ENCODE assay signal across 26 cellular contexts in the genomic region with DNA sequence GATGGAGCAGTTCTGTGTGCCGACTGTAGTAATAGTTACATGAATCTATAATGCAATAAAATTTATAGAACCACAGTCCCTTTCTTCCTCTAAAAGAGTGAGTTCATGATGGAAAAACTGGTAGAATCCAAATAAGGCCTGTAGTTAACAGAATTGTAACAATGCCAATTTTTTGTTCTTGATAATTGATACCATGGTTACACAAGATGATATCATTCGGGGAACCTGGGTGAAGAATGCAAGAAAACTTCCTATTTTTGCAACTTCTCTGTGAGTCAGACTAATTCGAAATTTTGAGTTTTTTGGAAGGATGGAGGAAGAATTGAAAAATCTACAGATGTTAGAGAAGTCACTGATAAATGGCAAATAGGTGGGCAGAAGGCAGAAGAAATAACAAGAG.
A peak's percentile ranks its signal among the peaks of the same experiment; 100 is the strongest.
DNase-seq lines count a peak whose midpoint lies in the region; ATAC-seq, FAIRE-seq and TF ChIP-seq lines count a peak whose summit lies in the region.
"Had no signal": no experiment of that assay in that cellular context is flagged by ENCODE, and none has a peak within 500 bp of the region (broad histone marks: within the 10 kb centered on the region; RNA-seq: fewer than 3 reads in every experiment).

No MANE protein-coding gene starts in this region.

- H3K9me3 ChIP-seq in endothelial cell of umbilical vein (replicated peaks; ENCODE audit: control insufficient read depth, insufficient read depth, low read length) = no peaks in the 10 kb centered on the region
- peaks cover 5% of the 10 kb centered on the region for H3K9me3 ChIP-seq in neural progenitor cell (ENCODE audit: low read depth)

- TF ChIP-seq CTCF in endothelial cell of umbilical vein (IDR thresholded peaks at IDR 0.05; ENCODE audit: extremely low read depth in 1 of 2, insufficient read depth in 1 of 2, low read depth in 1 of 2, low read length in 2 of 2) (no peak), neural progenitor cell (IDR thresholded peaks at IDR 0.05) (no peak)

- no peaks in the 10 kb centered on the region for H3K79me2 ChIP-seq in endothelial cell of umbilical vein (ENCODE audit: control insufficient read depth, insufficient read depth, low read length)
- no peaks in the 10 kb centered on the region for H3K79me2 ChIP-seq in neural progenitor cell (ENCODE audit: low read depth)

- H3K27me3 ChIP-seq in endothelial cell of umbilical vein (ENCODE audit: control insufficient read depth in 2 of 2, insufficient read depth in 2 of 2, low read length in 2 of 2) (no peaks in the 10 kb centered on the region), neural progenitor cell (no peaks in the 10 kb centered on the region)
- H3K27me3 ChIP-seq: cardiac muscle cell, tibial artery had no signal

- H4K20me1 ChIP-seq in endothelial cell of umbilical vein (replicated peaks; ENCODE audit: control insufficient read depth, extremely low read depth, insufficient read depth, low read length) (no peaks in the 10 kb centered on the region), neural progenitor cell (ENCODE audit: low read depth) (no peaks in the 10 kb centered on the region)

- H2AFZ ChIP-seq in endothelial cell of umbilical vein (ENCODE audit: low read depth, low read length) (no peak overlapping the region), neural progenitor cell (replicated peaks) (no peak overlapping the region)

- H3K4me1 ChIP-seq in endothelial cell of umbilical vein (ENCODE audit: control insufficient read depth, extremely low read depth, insufficient read depth, low read length) = peaks cover 6% of the 10 kb centered on the region
- H3K4me1 ChIP-seq in neural progenitor cell = no peaks in the 10 kb centered on the region
- H3K4me1 ChIP-seq: tibial artery had no signal

- H3K9me3 Mint-ChIP-seq in neural progenitor cell = peaks cover 17% of the 10 kb centered on the region

- dilution Hi-C loops in endothelial cell of umbilical vein (cut with MboI; ENCODE audit: extremely low pct_ligation_motif_present, low sequenced_read_pairs) = no loop called here

- BruUV-seq in endothelial cell of umbilical vein (replicated peaks; lab: Mats Ljungman, UMichigan) = no TSS peak

- no peaks in the 10 kb centered on the region for H3K9me1 ChIP-seq in endothelial cell of umbilical vein (replicated peaks; ENCODE audit: control insufficient read depth, extremely low read depth, insufficient read depth, low read length)

- ATAC-seq in Right ventricle myocardium inferior = no peak
- ATAC-seq in GM18909 (IDR thresholded peaks at IDR 0.05; ENCODE audit: poor library complexity, unreplicated experiment) = no peak
- no peak for ATAC-seq in HG03159 (IDR thresholded peaks at IDR 0.05; ENCODE audit: unreplicated experiment)
- ATAC-seq: activated naive CD8-positive, alpha-beta T cell treated with anti-CD3 and anti-CD28 coated beads, Interleukin-2, amount 50 U/mL, for 24 hours; HCT116; natural killer cell treated with Interleukin-12 subunit alpha and Interleukin-12 subunit beta and Interleukin-15 and Interleukin-18, amount 100 ng/mL, for 72 hours had no signal

- H3K9ac ChIP-seq in endothelial cell of umbilical vein (replicated peaks; ENCODE audit: extremely low read depth, insufficient read depth, low read length) (no peak overlapping the region), neural progenitor cell (no peak overlapping the region)

- H3K27me3 Mint-ChIP-seq in neural progenitor cell (ENCODE audit: insufficient read depth, low read depth) = no peaks in the 10 kb centered on the region
- H3K27me3 Mint-ChIP-seq: activated naive CD8-positive, alpha-beta T cell treated with anti-CD3 and anti-CD28 coated beads, Interleukin-2, amount 50 U/mL, for 24 hours; dendritic cell treated with granulocyte-macrophage colony-stimulating factor and Interleukin-4, amounts not matched to agents 40 ng/mL and 50 ng/mL, for 4 days; natural killer cell treated with Interleukin-12 subunit alpha and Interleukin-12 subunit beta and Interleukin-15 and Interleukin-18, amount 100 ng/mL, for 72 hours had no signal

- CTCF ChIA-PET in endothelial cell of umbilical vein (lab: Charles Lee) = no interaction called here

- FAIRE-seq in endothelial cell of umbilical vein (lab: Jason Lieb, UNC) = no peak

- H3K4me2 ChIP-seq in endothelial cell of umbilical vein (ENCODE audit: insufficient read depth, low read length) = no peak overlapping the region
- no peak overlapping the region for H3K4me2 ChIP-seq in neural progenitor cell

- H3K36me3 Mint-ChIP-seq in neural progenitor cell = peaks cover 9% of the 10 kb centered on the region

- H3K36me3 ChIP-seq in endothelial cell of umbilical vein (ENCODE audit: control insufficient read depth in 2 of 2, extremely low read depth in 1 of 2, insufficient read depth in 2 of 2, low read length in 2 of 2) = no peaks in the 10 kb centered on the region
- H3K36me3 ChIP-seq in neural progenitor cell = no peaks in the 10 kb centered on the region
- H3K36me3 ChIP-seq: cardiac muscle cell, tibial artery had no signal

- POLR2A ChIA-PET in endothelial cell of umbilical vein (lab: Charles Lee) = no interaction called here

- peak; percentile 28 for DNase-seq in ELR (ENCODE audit: low read depth)
- peak; percentile 15 for DNase-seq in OCI-M1 (lab: John Stamatoyannopoulos, UW)
- DNase-seq in endothelial cell of umbilical vein (ENCODE audit: low read depth, low spot score) = peak; percentile 31
- DNase-seq in pulmonary artery endothelial cell (ENCODE audit: low read depth, low spot score) = peak; percentile 26
- DNase-seq in Right ventricle myocardium inferior (ENCODE audit: missing footprints) = no peak
- DNase-seq in neural progenitor cell (ENCODE audit: low spot score) = no peak
- DNase-seq: activated CD4-positive, alpha-beta T cell treated with anti-CD3 and anti-CD28 coated beads, Interleukin-2, amount 50 U/mL, for 1 hour; activated CD8-positive, alpha-beta memory T cell treated with anti-CD3 and anti-CD28 coated beads, Interleukin-2, amount 50 U/mL, for 4 hours; activated naive CD8-positive, alpha-beta T cell treated with anti-CD3 and anti-CD28 coated beads, Interleukin-2, amount 50 U/mL, for 24 hours; DMS79; midbrain; NCI-H146; posterior cingulate gyrus; SHP77 treated with DMSO at 0.1 percent for 48 hours; stimulated activated CD4-positive, alpha-beta T cell treated with anti-CD3 and anti-CD28 coated beads, Interleukin-1b, Interleukin-23, amount 100 ng/mL, for 48 hours; stimulated activated naive CD4-positive, alpha-beta T cell; T-helper 1 cell; tibial artery had no signal

- H3K4me3 ChIP-seq in endothelial cell of umbilical vein (replicated peaks in 1 of 3; ENCODE audit: insufficient read depth in 1 of 3, low read depth in 1 of 3, low read length in 3 of 3) (no peak overlapping the region), neural progenitor cell (no peak overlapping the region)
- H3K4me3 ChIP-seq: cardiac muscle cell, tibial artery had no signal

- intact Hi-C loops in endothelial cell of umbilical vein (cut with micrococcal nuclease) (no loop called here), Right ventricle myocardium inferior (cut with DNase I) (no loop called here)

- H3K27ac Mint-ChIP-seq in neural progenitor cell = no peak overlapping the region
- H3K27ac Mint-ChIP-seq: activated naive CD8-positive, alpha-beta T cell treated with anti-CD3 and anti-CD28 coated beads, Interleukin-2, amount 50 U/mL, for 24 hours; dendritic cell treated with granulocyte-macrophage colony-stimulating factor and Interleukin-4, amounts not matched to agents 40 ng/mL and 50 ng/mL, for 4 days; natural killer cell treated with Interleukin-12 subunit alpha and Interleukin-12 subunit beta and Interleukin-15 and Interleukin-18, amount 100 ng/mL, for 72 hours had no signal

- H3K27ac ChIP-seq in endothelial cell of umbilical vein (ENCODE audit: insufficient read depth, low read depth, low read length) = no peak overlapping the region
- no peak overlapping the region for H3K27ac ChIP-seq in neural progenitor cell
- H3K27ac ChIP-seq: cardiac muscle cell, epithelial cell of prostate, tibial artery, VCaP had no signal

- H3K4me3 Mint-ChIP-seq in neural progenitor cell = no peak overlapping the region
- H3K4me3 Mint-ChIP-seq: activated naive CD8-positive, alpha-beta T cell treated with anti-CD3 and anti-CD28 coated beads, Interleukin-2, amount 50 U/mL, for 24 hours; dendritic cell treated with granulocyte-macrophage colony-stimulating factor and Interleukin-4, amounts not matched to agents 40 ng/mL and 50 ng/mL, for 4 days; natural killer cell treated with Interleukin-12 subunit alpha and Interleukin-12 subunit beta and Interleukin-15 and Interleukin-18, amount 100 ng/mL, for 72 hours had no signal

- H3K4me1 Mint-ChIP-seq in neural progenitor cell = no peaks in the 10 kb centered on the region

- no peak for TF ChIP-seq POLR2A in endothelial cell of umbilical vein (IDR thresholded peaks at IDR 0.05; ENCODE audit: low read depth, low read length)

- H3F3A ChIP-seq in neural progenitor cell (ENCODE audit: low read depth) = no peaks in the 10 kb centered on the region

TF ChIP-seq in endothelial cell of umbilical vein, 7 proteins besides CTCF, POLR2A, EP300 and RAD21:
- TF ChIP-seq JUN (IDR thresholded peaks at IDR 0.05; ENCODE audit: borderline replicate concordance, insufficient read depth, insufficient read length, low read depth) (no peak), POLR2AphosphoS5 (IDR thresholded peaks at IDR 0.05; ENCODE audit: insufficient read depth, low read depth, low read length) (no peak), FOS (IDR thresholded peaks at IDR 0.05; ENCODE audit: borderline replicate concordance, insufficient read depth, low read length) (no peak), GATA2 (IDR thresholded peaks at IDR 0.05; ENCODE audit: insufficient read depth, insufficient read length, low read depth, low read length) (peak; percentile 7)

Comparison
In these comparisons a context has a peak if more than half of its experiments do, and no peak if none do; other contexts are left out.
1. DNase-seq: peak in ELR (single experiment), OCI-M1 (single experiment), endothelial cell of umbilical vein (single experiment) and pulmonary artery endothelial cell (single experiment); none in Right ventricle myocardium inferior (single experiment) and neural progenitor cell (single experiment).